Comparison of ENCODE assay signal across 2 cellular contexts in the genomic region with DNA sequence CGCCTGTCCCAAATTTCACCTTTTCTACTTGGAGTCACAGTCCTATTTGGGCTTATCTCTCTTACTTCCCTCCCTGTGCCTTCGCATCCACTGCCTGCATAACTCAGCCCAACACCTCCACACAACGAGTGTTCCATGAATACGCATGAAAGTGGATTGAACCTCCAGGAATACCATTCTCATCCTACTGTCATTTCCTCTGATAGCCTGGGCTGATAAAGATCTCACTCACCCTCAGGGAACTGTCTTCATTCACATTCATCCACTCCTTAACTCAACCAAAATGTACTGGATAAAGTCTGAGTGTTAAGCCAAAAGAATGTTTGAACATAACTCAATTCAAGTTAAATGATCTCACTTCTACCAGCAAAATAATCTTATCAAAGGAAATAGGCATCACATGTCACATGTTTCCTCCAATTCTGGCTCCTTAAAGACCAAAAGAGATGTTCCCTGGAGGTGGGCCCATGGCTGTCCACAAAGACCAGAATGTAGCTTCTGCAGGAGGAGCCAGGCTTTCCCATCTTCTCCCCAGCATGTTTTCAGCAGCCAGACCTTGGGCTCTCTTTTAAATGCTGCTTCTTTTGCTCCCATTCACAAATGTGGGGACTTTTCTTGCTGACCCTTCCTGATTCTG.
TF ChIP-seq lines count a peak whose summit lies in the region.

No MANE protein-coding gene starts in this region.

TF ChIP-seq in IMR-90, 13 proteins besides CTCF, POLR2A, EP300 and RAD21:
- no peak for TF ChIP-seq FOS (IDR thresholded peaks at IDR 0.05; ENCODE audit: low read depth, low read length)
- no peak for TF ChIP-seq SMC3 (IDR thresholded peaks at IDR 0.05; ENCODE audit: low read depth, low read length)
- no peak for TF ChIP-seq NFE2L2 (IDR thresholded peaks at IDR 0.05; ENCODE audit: low read depth, low read length)
- no peak for TF ChIP-seq CHD1 (IDR thresholded peaks at IDR 0.05; ENCODE audit: low read depth, low read length)
- TF ChIP-seq MXI1 (IDR thresholded peaks at IDR 0.05; ENCODE audit: borderline replicate concordance, low read depth, low read length), result no peak
- TF ChIP-seq RFX5 (IDR thresholded peaks at IDR 0.05; ENCODE audit: low read depth, low read length), result no peak
- TF ChIP-seq CEBPB (IDR thresholded peaks at IDR 0.05; ENCODE audit: low read depth, low read length), result no peak
- TF ChIP-seq, protein P1, sequence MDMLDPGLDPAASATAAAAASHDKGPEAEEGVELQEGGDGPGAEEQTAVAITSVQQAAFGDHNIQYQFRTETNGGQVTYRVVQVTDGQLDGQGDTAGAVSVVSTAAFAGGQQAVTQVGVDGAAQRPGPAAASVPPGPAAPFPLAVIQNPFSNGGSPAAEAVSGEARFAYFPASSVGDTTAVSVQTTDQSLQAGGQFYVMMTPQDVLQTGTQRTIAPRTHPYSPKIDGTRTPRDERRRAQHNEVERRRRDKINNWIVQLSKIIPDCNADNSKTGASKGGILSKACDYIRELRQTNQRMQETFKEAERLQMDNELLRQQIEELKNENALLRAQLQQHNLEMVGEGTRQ (IDR thresholded peaks at IDR 0.05; ENCODE audit: low read depth, low read length), result no peak
- TF ChIP-seq MAFK (IDR thresholded peaks at IDR 0.05; ENCODE audit: low read depth, low read length), result no peak
- no peak for TF ChIP-seq BHLHE40 (IDR thresholded peaks at IDR 0.05; ENCODE audit: low read depth, low read length)
- no peak for TF ChIP-seq MAZ (IDR thresholded peaks at IDR 0.05; ENCODE audit: borderline replicate concordance, low read depth, low read length)
- TF ChIP-seq, protein P2, sequence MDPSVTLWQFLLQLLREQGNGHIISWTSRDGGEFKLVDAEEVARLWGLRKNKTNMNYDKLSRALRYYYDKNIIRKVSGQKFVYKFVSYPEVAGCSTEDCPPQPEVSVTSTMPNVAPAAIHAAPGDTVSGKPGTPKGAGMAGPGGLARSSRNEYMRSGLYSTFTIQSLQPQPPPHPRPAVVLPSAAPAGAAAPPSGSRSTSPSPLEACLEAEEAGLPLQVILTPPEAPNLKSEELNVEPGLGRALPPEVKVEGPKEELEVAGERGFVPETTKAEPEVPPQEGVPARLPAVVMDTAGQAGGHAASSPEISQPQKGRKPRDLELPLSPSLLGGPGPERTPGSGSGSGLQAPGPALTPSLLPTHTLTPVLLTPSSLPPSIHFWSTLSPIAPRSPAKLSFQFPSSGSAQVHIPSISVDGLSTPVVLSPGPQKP (IDR thresholded peaks at IDR 0.05; ENCODE audit: borderline replicate concordance, low read depth, low read length), result no peak
- TF ChIP-seq RCOR1 (IDR thresholded peaks at IDR 0.05; ENCODE audit: insufficient replicate concordance, low read length), result no peak

TF ChIP-seq in H1, 55 proteins besides CTCF, POLR2A, EP300 and RAD21:
- TF ChIP-seq RFX5 (IDR thresholded peaks at IDR 0.05; ENCODE audit: borderline replicate concordance, low read depth, low read length) (no peak), JUN (IDR thresholded peaks at IDR 0.05; ENCODE audit: low read depth, low read length) (no peak), RBBP5 (IDR thresholded peaks at IDR 0.05; ENCODE audit: borderline replicate concordance, low read depth, low read length) (no peak), EZH2 (IDR thresholded peaks at IDR 0.05; ENCODE audit: low read depth, low read length, severe bottlenecking) (no peak), CHD2 (IDR thresholded peaks at IDR 0.05; ENCODE audit: low read length) (no peak), TAF1 (IDR thresholded peaks at IDR 0.05; ENCODE audit: low read depth, low read length) (no peak), ASH2L (IDR thresholded peaks at IDR 0.05; ENCODE audit: low read length) (no peak), CBX5 (IDR thresholded peaks at IDR 0.05; ENCODE audit: low read depth, low read length) (no peak), PHF8 (conservative IDR thresholded peaks at IDR 0.05; ENCODE audit: low read depth, low read length) (no peak), TBP (IDR thresholded peaks at IDR 0.05; ENCODE audit: low read depth, low read length) (no peak), CBX8 (IDR thresholded peaks at IDR 0.05; ENCODE audit: borderline replicate concordance, low read depth, low read length) (no peak)
- TF ChIP-seq, protein P3, sequence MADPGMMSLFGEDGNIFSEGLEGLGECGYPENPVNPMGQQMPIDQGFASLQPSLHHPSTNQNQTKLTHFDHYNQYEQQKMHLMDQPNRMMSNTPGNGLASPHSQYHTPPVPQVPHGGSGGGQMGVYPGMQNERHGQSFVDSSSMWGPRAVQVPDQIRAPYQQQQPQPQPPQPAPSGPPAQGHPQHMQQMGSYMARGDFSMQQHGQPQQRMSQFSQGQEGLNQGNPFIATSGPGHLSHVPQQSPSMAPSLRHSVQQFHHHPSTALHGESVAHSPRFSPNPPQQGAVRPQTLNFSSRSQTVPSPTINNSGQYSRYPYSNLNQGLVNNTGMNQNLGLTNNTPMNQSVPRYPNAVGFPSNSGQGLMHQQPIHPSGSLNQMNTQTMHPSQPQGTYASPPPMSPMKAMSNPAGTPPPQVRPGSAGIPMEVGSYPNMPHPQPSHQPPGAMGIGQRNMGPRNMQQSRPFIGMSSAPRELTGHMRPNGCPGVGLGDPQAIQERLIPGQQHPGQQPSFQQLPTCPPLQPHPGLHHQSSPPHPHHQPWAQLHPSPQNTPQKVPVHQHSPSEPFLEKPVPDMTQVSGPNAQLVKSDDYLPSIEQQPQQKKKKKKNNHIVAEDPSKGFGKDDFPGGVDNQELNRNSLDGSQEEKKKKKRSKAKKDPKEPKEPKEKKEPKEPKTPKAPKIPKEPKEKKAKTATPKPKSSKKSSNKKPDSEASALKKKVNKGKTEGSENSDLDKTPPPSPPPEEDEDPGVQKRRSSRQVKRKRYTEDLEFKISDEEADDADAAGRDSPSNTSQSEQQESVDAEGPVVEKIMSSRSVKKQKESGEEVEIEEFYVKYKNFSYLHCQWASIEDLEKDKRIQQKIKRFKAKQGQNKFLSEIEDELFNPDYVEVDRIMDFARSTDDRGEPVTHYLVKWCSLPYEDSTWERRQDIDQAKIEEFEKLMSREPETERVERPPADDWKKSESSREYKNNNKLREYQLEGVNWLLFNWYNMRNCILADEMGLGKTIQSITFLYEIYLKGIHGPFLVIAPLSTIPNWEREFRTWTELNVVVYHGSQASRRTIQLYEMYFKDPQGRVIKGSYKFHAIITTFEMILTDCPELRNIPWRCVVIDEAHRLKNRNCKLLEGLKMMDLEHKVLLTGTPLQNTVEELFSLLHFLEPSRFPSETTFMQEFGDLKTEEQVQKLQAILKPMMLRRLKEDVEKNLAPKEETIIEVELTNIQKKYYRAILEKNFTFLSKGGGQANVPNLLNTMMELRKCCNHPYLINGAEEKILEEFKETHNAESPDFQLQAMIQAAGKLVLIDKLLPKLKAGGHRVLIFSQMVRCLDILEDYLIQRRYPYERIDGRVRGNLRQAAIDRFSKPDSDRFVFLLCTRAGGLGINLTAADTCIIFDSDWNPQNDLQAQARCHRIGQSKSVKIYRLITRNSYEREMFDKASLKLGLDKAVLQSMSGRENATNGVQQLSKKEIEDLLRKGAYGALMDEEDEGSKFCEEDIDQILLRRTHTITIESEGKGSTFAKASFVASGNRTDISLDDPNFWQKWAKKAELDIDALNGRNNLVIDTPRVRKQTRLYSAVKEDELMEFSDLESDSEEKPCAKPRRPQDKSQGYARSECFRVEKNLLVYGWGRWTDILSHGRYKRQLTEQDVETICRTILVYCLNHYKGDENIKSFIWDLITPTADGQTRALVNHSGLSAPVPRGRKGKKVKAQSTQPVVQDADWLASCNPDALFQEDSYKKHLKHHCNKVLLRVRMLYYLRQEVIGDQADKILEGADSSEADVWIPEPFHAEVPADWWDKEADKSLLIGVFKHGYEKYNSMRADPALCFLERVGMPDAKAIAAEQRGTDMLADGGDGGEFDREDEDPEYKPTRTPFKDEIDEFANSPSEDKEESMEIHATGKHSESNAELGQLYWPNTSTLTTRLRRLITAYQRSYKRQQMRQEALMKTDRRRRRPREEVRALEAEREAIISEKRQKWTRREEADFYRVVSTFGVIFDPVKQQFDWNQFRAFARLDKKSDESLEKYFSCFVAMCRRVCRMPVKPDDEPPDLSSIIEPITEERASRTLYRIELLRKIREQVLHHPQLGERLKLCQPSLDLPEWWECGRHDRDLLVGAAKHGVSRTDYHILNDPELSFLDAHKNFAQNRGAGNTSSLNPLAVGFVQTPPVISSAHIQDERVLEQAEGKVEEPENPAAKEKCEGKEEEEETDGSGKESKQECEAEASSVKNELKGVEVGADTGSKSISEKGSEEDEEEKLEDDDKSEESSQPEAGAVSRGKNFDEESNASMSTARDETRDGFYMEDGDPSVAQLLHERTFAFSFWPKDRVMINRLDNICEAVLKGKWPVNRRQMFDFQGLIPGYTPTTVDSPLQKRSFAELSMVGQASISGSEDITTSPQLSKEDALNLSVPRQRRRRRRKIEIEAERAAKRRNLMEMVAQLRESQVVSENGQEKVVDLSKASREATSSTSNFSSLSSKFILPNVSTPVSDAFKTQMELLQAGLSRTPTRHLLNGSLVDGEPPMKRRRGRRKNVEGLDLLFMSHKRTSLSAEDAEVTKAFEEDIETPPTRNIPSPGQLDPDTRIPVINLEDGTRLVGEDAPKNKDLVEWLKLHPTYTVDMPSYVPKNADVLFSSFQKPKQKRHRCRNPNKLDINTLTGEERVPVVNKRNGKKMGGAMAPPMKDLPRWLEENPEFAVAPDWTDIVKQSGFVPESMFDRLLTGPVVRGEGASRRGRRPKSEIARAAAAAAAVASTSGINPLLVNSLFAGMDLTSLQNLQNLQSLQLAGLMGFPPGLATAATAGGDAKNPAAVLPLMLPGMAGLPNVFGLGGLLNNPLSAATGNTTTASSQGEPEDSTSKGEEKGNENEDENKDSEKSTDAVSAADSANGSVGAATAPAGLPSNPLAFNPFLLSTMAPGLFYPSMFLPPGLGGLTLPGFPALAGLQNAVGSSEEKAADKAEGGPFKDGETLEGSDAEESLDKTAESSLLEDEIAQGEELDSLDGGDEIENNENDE (IDR thresholded peaks at IDR 0.05; ENCODE audit: insufficient replicate concordance, low read length), result no peak
